Comparison of ENCODE assay signal across 22 cellular contexts in the genomic region with DNA sequence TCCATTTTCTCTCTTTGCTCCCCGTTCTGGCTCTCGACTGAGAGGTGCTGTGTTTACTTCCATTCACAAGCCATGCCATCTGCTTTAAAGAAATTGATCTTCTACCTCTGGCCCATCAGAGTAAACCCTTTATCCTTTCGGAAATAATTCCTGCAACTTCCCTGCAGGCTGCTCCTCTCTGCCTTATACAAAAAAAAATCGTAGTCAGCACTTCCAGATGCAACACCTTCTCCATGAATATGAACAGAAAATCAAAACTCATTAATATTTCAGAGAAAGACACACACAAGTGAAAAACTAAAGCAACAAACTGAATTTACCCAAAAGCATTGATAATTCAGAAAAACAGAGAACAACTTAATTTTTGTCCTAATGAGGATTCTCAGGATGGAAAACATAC.
DNase-seq lines count a peak whose midpoint lies in the region; ATAC-seq, FAIRE-seq and TF ChIP-seq lines count a peak whose summit lies in the region.
"Had no signal": no experiment of that assay in that cellular context is flagged by ENCODE, and none has a peak within 500 bp of the region (broad histone marks: within the 10 kb centered on the region; RNA-seq: fewer than 3 reads in every experiment).

No MANE protein-coding gene starts in this region.

- FAIRE-seq in A549 (lab: Jason Lieb, UNC): no peak
- FAIRE-seq: G401.6, GM12892, GM19239 had no signal

- no peak overlapping the region for H3K4me3 Mint-ChIP-seq in T-helper 1 cell treated with Interleukin-12 subunit alpha and Interleukin-12 subunit beta and Interleukin-4 antibody, amounts not matched to agents 30 μg/mL and 1 μg/mL, for 36 hours
- H3K4me3 Mint-ChIP-seq: B cell; CD4-positive, CD25-positive, alpha-beta regulatory T cell; CD8-positive, alpha-beta T cell; GM23338; H9 had no signal

- H3K4me3 ChIP-seq in A549: no peak overlapping the region
- H3K4me3 ChIP-seq: BLaER1, GM23338 had no signal

- H3K9me3 Mint-ChIP-seq in T-helper 1 cell treated with Interleukin-12 subunit alpha and Interleukin-12 subunit beta and Interleukin-4 antibody, amounts not matched to agents 30 μg/mL and 1 μg/mL, for 36 hours: no peaks in the 10 kb centered on the region
- H3K9me3 Mint-ChIP-seq: CD8-positive, alpha-beta T cell; GM23338; H9 had no signal

- no peaks in the 10 kb centered on the region for H3K9me3 ChIP-seq in A549
- H3K9me3 ChIP-seq: BLaER1, Caco-2 had no signal

- H3K4me1 ChIP-seq in A549: no peaks in the 10 kb centered on the region
- H3K4me1 ChIP-seq: Caco-2 had no signal

- no peak for TF ChIP-seq CTCF in A549 (IDR thresholded peaks at IDR 0.05)

- H3K27ac ChIP-seq in A549: no peak overlapping the region
- H3K27ac ChIP-seq: BLaER1, C4-2B had no signal

- H3K4me1 Mint-ChIP-seq in T-helper 1 cell treated with Interleukin-12 subunit alpha and Interleukin-12 subunit beta and Interleukin-4 antibody, amounts not matched to agents 30 μg/mL and 1 μg/mL, for 36 hours (ENCODE audit: low read depth): no peaks in the 10 kb centered on the region
- H3K4me1 Mint-ChIP-seq: B cell; CD4-positive, CD25-positive, alpha-beta regulatory T cell; GM23338; H9 had no signal

- H3K27me3 Mint-ChIP-seq in T-helper 1 cell treated with Interleukin-12 subunit alpha and Interleukin-12 subunit beta and Interleukin-4 antibody, amounts not matched to agents 30 μg/mL and 1 μg/mL, for 36 hours (ENCODE audit: low read depth): no peaks in the 10 kb centered on the region
- H3K27me3 Mint-ChIP-seq: B cell; CD4-positive, CD25-positive, alpha-beta regulatory T cell had no signal

- ATAC-seq in A549: no peak
- ATAC-seq in HG02885 (IDR thresholded peaks at IDR 0.05; ENCODE audit: poor library complexity, unreplicated experiment): no peak
- ATAC-seq: CD8-positive, alpha-beta T cell; GM23338; HCT116 had no signal

- CTCF ChIA-PET in A549 (lab: Yijun Ruan, JAX): no interaction called here

- TF ChIP-seq POLR2A in A549 (IDR thresholded peaks at IDR 0.05; ENCODE audit: low read length): no peak

- H3K4me2 ChIP-seq in A549: no peak overlapping the region
- H3K4me2 ChIP-seq: BLaER1, GM23338 had no signal

- 19% methylated on average over 4 of the region's 4 CpGs for WGBS in A549 (ENCODE audit: missing lambda C conversion rate)

- TF ChIP-seq EP300 in A549 (IDR thresholded peaks at IDR 0.05): no peak

- no peaks in the 10 kb centered on the region for H3K36me3 Mint-ChIP-seq in T-helper 1 cell treated with Interleukin-12 subunit alpha and Interleukin-12 subunit beta and Interleukin-4 antibody, amounts not matched to agents 30 μg/mL and 1 μg/mL, for 36 hours (ENCODE audit: low read depth)
- H3K36me3 Mint-ChIP-seq: CD4-positive, CD25-positive, alpha-beta regulatory T cell; CD8-positive, alpha-beta T cell had no signal

- TF ChIP-seq RAD21 in A549 (conservative IDR thresholded peaks at IDR 0.05 in 1 of 2, IDR thresholded peaks at IDR 0.05 in 1 of 2): no peak

- peak overlapping the region; percentile 11 for H3K27ac Mint-ChIP-seq in T-helper 1 cell treated with Interleukin-12 subunit alpha and Interleukin-12 subunit beta and Interleukin-4 antibody, amounts not matched to agents 30 μg/mL and 1 μg/mL, for 36 hours
- H3K27ac Mint-ChIP-seq: B cell; CD4-positive, CD25-positive, alpha-beta regulatory T cell; CD8-positive, alpha-beta T cell; GM23338; H9 had no signal

- DNase-seq in T-helper 1 cell (no peak), A549 (ENCODE audit: low read depth in 1 of 2, low spot score in 1 of 2) (no peak), NCI-H524 (lab: John Stamatoyannopoulos, UW) (peak; percentile 27 to 62), NCI-H82 treated with DMSO at 0.1 percent for 48 hours (lab: John Stamatoyannopoulos, UW; ENCODE audit: unreplicated experiment) (peak; percentile 18), AG20443 (ENCODE audit: low spot score) (no peak)
- DNase-seq: 8988T; Caco-2; CD4-positive, CD25-positive, alpha-beta regulatory T cell; CD8-positive, alpha-beta T cell; DMS153; DND-41; H9 had no signal

- POLR2A ChIA-PET in A549 (lab: Yijun Ruan, JAX): interaction anchor here (0.6 kb wide), 1 partner anchor 333 kb away, joined by 3 read pairs; no protein-coding TSS in a partner anchor

TF ChIP-seq in A549, 52 proteins besides CTCF, POLR2A, EP300 and RAD21:
- TF ChIP-seq EHF (CRISPR knock-in tag; IDR thresholded peaks at IDR 0.05) (no peak), MAFK (IDR thresholded peaks at IDR 0.05; ENCODE audit: partially characterized antibody) (peak; percentile 58)
TF ChIP-seq in A549: peak in this region for 1.

Comparison
In these comparisons a context has a peak if more than half of its experiments do, and no peak if none do; other contexts are left out.
1. DNase-seq: peak in NCI-H524 (2 of 2) and NCI-H82 treated with DMSO at 0.1 percent for 48 hours (single experiment); none in T-helper 1 cell (0 of 5), A549 (0 of 2) and AG20443 (single experiment).